ENCODE assay signal across 24 cellular contexts in genomic region chr1:166511754-166512153, GRCh38.
DNase-seq lines count a peak whose midpoint lies in the region; ATAC-seq, FAIRE-seq and TF ChIP-seq lines count a peak whose summit lies in the region.
"Had no signal": no experiment of that assay in that cellular context is flagged by ENCODE, and none has a peak within 500 bp of the region (broad histone marks: within the 10 kb centered on the region; RNA-seq: fewer than 3 reads in every experiment).

No MANE protein-coding gene starts in this region.

- intact Hi-C loops in K562 (cut with micrococcal nuclease): no loop called here
- intact Hi-C loops in Caco-2 (cut with micrococcal nuclease; ENCODE audit: unreplicated experiment): no loop called here

- POLR2A ChIA-PET in K562 (lab: Yijun Ruan, JAX) (no interaction called here), Caco-2 (lab: Charles Lee) (no interaction called here)

- H4K20me1 ChIP-seq in K562 (replicated peaks; ENCODE audit: control insufficient read depth, insufficient read depth, low read length): no peaks in the 10 kb centered on the region

- WGBS in K562 (ENCODE audit: insufficient coverage, low coverage, missing lambda C conversion rate): 16% methylated on average over 2 of the region's 2 CpGs

- H3K4me3 ChIP-seq in K562 (no peak overlapping the region), Caco-2 (ENCODE audit: low read depth, low read length) (no peak overlapping the region)
- H3K4me3 ChIP-seq: gastrocnemius medialis, PC-9, transverse colon had no signal

- H3K36me3 ChIP-seq in K562 (ENCODE audit: control insufficient read depth, insufficient read depth, low read length): no peaks in the 10 kb centered on the region
- H3K36me3 ChIP-seq in Caco-2 (ENCODE audit: control insufficient read depth, insufficient read depth, low read length): no peaks in the 10 kb centered on the region
- H3K36me3 ChIP-seq: gastrocnemius medialis, transverse colon had no signal

- no peaks in the 10 kb centered on the region for H3K4me1 ChIP-seq in K562 (replicated peaks in 1 of 2; ENCODE audit: control insufficient read depth in 2 of 2, insufficient read depth in 2 of 2, low read length in 2 of 2)
- H3K4me1 ChIP-seq in Caco-2: no peaks in the 10 kb centered on the region
- H3K4me1 ChIP-seq: gastrocnemius medialis, parathyroid adenoma, transverse colon had no signal

- in situ Hi-C loops in K562 (cut with MboI): no loop called here

- peaks cover 5% of the 10 kb centered on the region; the same call in 1 of the 2 replicates for H3K9me3 ChIP-seq in K562 (replicated peaks; ENCODE audit: control insufficient read depth, insufficient read depth, low read depth, low read length)
- H3K9me3 ChIP-seq in Caco-2: no peaks in the 10 kb centered on the region
- H3K9me3 ChIP-seq: gastrocnemius medialis had no signal

- no peaks in the 10 kb centered on the region for H3K79me2 ChIP-seq in K562 (ENCODE audit: control insufficient read depth, insufficient read depth, low read length)
- H3K79me2 ChIP-seq: parathyroid adenoma had no signal

- CTCF ChIA-PET in K562 (lab: Yijun Ruan, JAX; ENCODE audit: low intra/inter-chr PET ratio): no interaction called here
- CTCF ChIA-PET in Caco-2 (lab: Charles Lee): no interaction called here

- H2AFZ ChIP-seq in K562 (ENCODE audit: low read depth, low read length): no peak overlapping the region
- H2AFZ ChIP-seq: parathyroid adenoma, PC-9 had no signal

- DNase-seq in LHCN-M2 (ENCODE audit: low read depth): peak; percentile 1
- peak; percentile 31 for DNase-seq in OCI-M1 (lab: John Stamatoyannopoulos, UW)
- DNase-seq in K562 (ENCODE audit: extremely low read depth in 1 of 4, low spot score in 3 of 4): no peak
- no peak for DNase-seq in stimulated activated effector memory CD8-positive, alpha-beta T cell treated with anti-CD3 and anti-CD28 coated beads, Interleukin-12 subunit alpha, Interleukin-12 subunit beta, amount 100 ng/mL, for 72 hours (ENCODE audit: low spot score in 2 of 2)
- no peak for DNase-seq in NCI-H187 treated with DMSO at 0.1 percent for 48 hours (lab: John Stamatoyannopoulos, UW)
- DNase-seq in NCI-H524 (lab: John Stamatoyannopoulos, UW): no peak
- no peak for DNase-seq in Caco-2
- DNase-seq: activated CD4-positive, alpha-beta T cell treated with anti-CD3 and anti-CD28 coated beads for 36 hours; activated naive CD8-positive, alpha-beta T cell treated with anti-CD3 and anti-CD28 coated beads, Interleukin-2, amount 50 U/mL, for 24 hours; COR-L47; gastrocnemius medialis; kidney glomerular epithelial cell; MM.1S; NCI-H2029; NCI-H510A; PC-9; stimulated activated CD4-positive, alpha-beta T cell treated with anti-CD3 and anti-CD28 coated beads, Interleukin-2, amount 100 ng/mL, for 24 hours; transverse colon had no signal

- TF ChIP-seq CTCF in K562 (IDR thresholded peaks at IDR 0.05 in 2 of 3, conservative IDR thresholded peaks at IDR 0.05 in 1 of 3; ENCODE audit: insufficient read depth in 2 of 3, low read depth in 1 of 3, low read length in 3 of 3) (no peak), Caco-2 (IDR thresholded peaks at IDR 0.05; ENCODE audit: insufficient read depth in 1 of 2, low read depth in 1 of 2, low read length in 1 of 2, severe bottlenecking in 1 of 2, unreplicated experiment in 1 of 2) (no peak)

- no peaks in the 10 kb centered on the region for H3K9me3 Mint-ChIP-seq in stimulated activated effector memory CD8-positive, alpha-beta T cell treated with anti-CD3 and anti-CD28 coated beads, Interleukin-12 subunit alpha, Interleukin-12 subunit beta, amount 100 ng/mL, for 72 hours
- H3K9me3 Mint-ChIP-seq in Caco-2 (ENCODE audit: unreplicated experiment): no peaks in the 10 kb centered on the region
- H3K9me3 Mint-ChIP-seq: activated naive CD8-positive, alpha-beta T cell treated with anti-CD3 and anti-CD28 coated beads, Interleukin-2, amount 50 U/mL, for 24 hours; activated T-helper 2 cell treated with anti-CD3 and anti-CD28 coated beads, Interferon-gamma antibody, Interleukin-2, Interleukin-4, amounts not matched to agents 10 μg/mL and 5 μg/mL and 100 μg/mL, durations not matched to agents 14 hours and 24 hours and 36 hours had no signal

- no peak overlapping the region for H3K9ac ChIP-seq in K562 (ENCODE audit: insufficient read depth in 1 of 2, low read depth in 2 of 2, low read length in 2 of 2)
- H3K9ac ChIP-seq: parathyroid adenoma had no signal

- ATAC-seq in K562: no peak
- ATAC-seq in stimulated activated effector memory CD8-positive, alpha-beta T cell treated with anti-CD3 and anti-CD28 coated beads, Interleukin-12 subunit alpha, Interleukin-12 subunit beta, amount 100 ng/mL, for 72 hours: peak; percentile 37
- ATAC-seq: activated CD4-positive, alpha-beta T cell treated with anti-CD3 and anti-CD28 coated beads for 36 hours; activated naive CD8-positive, alpha-beta T cell treated with anti-CD3 and anti-CD28 coated beads, Interleukin-2, amount 50 U/mL, for 24 hours; gastrocnemius medialis; SK-N-SH treated with all-trans-retinoic acid at 6 μM for 48 hours had no signal

- no peak overlapping the region for H3K4me3 Mint-ChIP-seq in stimulated activated effector memory CD8-positive, alpha-beta T cell treated with anti-CD3 and anti-CD28 coated beads, Interleukin-12 subunit alpha, Interleukin-12 subunit beta, amount 100 ng/mL, for 72 hours
- H3K4me3 Mint-ChIP-seq in Caco-2 (ENCODE audit: unreplicated experiment): no peak overlapping the region
- H3K4me3 Mint-ChIP-seq: activated CD4-positive, alpha-beta T cell treated with anti-CD3 and anti-CD28 coated beads for 36 hours; activated naive CD8-positive, alpha-beta T cell treated with anti-CD3 and anti-CD28 coated beads, Interleukin-2, amount 50 U/mL, for 24 hours; dendritic cell treated with granulocyte-macrophage colony-stimulating factor and Interleukin-4, amounts not matched to agents 40 ng/mL and 50 ng/mL, for 4 days; natural killer cell treated with Interleukin-12 subunit alpha and Interleukin-12 subunit beta and Interleukin-15 and Interleukin-18, amount 100 ng/mL, for 72 hours; stimulated activated naive CD8-positive, alpha-beta T cell treated with anti-CD3 and anti-CD28 coated beads, Interleukin-15, Interleukin-2, amounts not matched to agents 100 ng/mL and 50 ng/mL, for 24 hours had no signal

- BruUV-seq in K562 (replicated peaks; lab: Mats Ljungman, UMichigan) (no TSS peak), Caco-2 (replicated peaks; lab: Mats Ljungman, UMichigan) (no TSS peak)

- no peak for TF ChIP-seq RAD21 in K562 (CRISPR knock-in tag; conservative IDR thresholded peaks at IDR 0.05 in 1 of 2, IDR thresholded peaks at IDR 0.05 in 1 of 2)

- H3K27me3 ChIP-seq in K562 (ENCODE audit: control insufficient read depth in 2 of 2, insufficient read depth in 2 of 2, low read length in 2 of 2): no peaks in the 10 kb centered on the region
- H3K27me3 ChIP-seq in Caco-2 (replicated peaks; ENCODE audit: control insufficient read depth, insufficient read depth, low read length): no peaks in the 10 kb centered on the region
- H3K27me3 ChIP-seq: transverse colon had no signal

- no peak for TF ChIP-seq EP300 in K562 (IDR thresholded peaks at IDR 0.05; ENCODE audit: low read length)

- no peak for TF ChIP-seq POLR2A in K562 (conservative IDR thresholded peaks at IDR 0.05)

- H3K36me3 Mint-ChIP-seq in stimulated activated effector memory CD8-positive, alpha-beta T cell treated with anti-CD3 and anti-CD28 coated beads, Interleukin-12 subunit alpha, Interleukin-12 subunit beta, amount 100 ng/mL, for 72 hours: no peaks in the 10 kb centered on the region
- H3K36me3 Mint-ChIP-seq in Caco-2 (ENCODE audit: insufficient read depth, unreplicated experiment): no peaks in the 10 kb centered on the region

- no peaks in the 10 kb centered on the region for H3K9me1 ChIP-seq in K562 (ENCODE audit: control insufficient read depth, insufficient read depth, low read length)

- no peak overlapping the region for H3K4me2 ChIP-seq in K562 (ENCODE audit: insufficient read depth, low read length)
- H3K4me2 ChIP-seq: PC-9 had no signal

- no peaks in the 10 kb centered on the region for H3K27me3 Mint-ChIP-seq in Caco-2 (ENCODE audit: insufficient read depth, unreplicated experiment)
- H3K27me3 Mint-ChIP-seq: dendritic cell treated with granulocyte-macrophage colony-stimulating factor and Interleukin-4, amounts not matched to agents 40 ng/mL and 50 ng/mL, for 4 days had no signal

- H3K27ac ChIP-seq in K562 (ENCODE audit: extremely low read depth, low read depth, low read length): no peak overlapping the region
- H3K27ac ChIP-seq: gastrocnemius medialis, parathyroid adenoma, PC-9, transverse colon had no signal

- no peak for FAIRE-seq in K562 (lab: Jason Lieb, UNC)

- H3K4me1 Mint-ChIP-seq in stimulated activated effector memory CD8-positive, alpha-beta T cell treated with anti-CD3 and anti-CD28 coated beads, Interleukin-12 subunit alpha, Interleukin-12 subunit beta, amount 100 ng/mL, for 72 hours: no peaks in the 10 kb centered on the region
- H3K4me1 Mint-ChIP-seq in Caco-2 (ENCODE audit: low read depth, unreplicated experiment): no peaks in the 10 kb centered on the region
- H3K4me1 Mint-ChIP-seq: activated CD4-positive, alpha-beta T cell treated with anti-CD3 and anti-CD28 coated beads for 36 hours; activated naive CD8-positive, alpha-beta T cell treated with anti-CD3 and anti-CD28 coated beads, Interleukin-2, amount 50 U/mL, for 24 hours had no signal

- no peak overlapping the region for H3K27ac Mint-ChIP-seq in stimulated activated effector memory CD8-positive, alpha-beta T cell treated with anti-CD3 and anti-CD28 coated beads, Interleukin-12 subunit alpha, Interleukin-12 subunit beta, amount 100 ng/mL, for 72 hours
- no peak overlapping the region for H3K27ac Mint-ChIP-seq in Caco-2 (ENCODE audit: unreplicated experiment)
- H3K27ac Mint-ChIP-seq: activated CD4-positive, alpha-beta T cell treated with anti-CD3 and anti-CD28 coated beads for 36 hours; activated naive CD8-positive, alpha-beta T cell treated with anti-CD3 and anti-CD28 coated beads, Interleukin-2, amount 50 U/mL, for 24 hours; activated T-helper 2 cell treated with anti-CD3 and anti-CD28 coated beads, Interferon-gamma antibody, Interleukin-2, Interleukin-4, amounts not matched to agents 10 μg/mL and 5 μg/mL and 100 μg/mL, durations not matched to agents 14 hours and 24 hours and 36 hours; dendritic cell treated with granulocyte-macrophage colony-stimulating factor and Interleukin-4, amounts not matched to agents 40 ng/mL and 50 ng/mL, for 4 days; natural killer cell treated with Interleukin-12 subunit alpha and Interleukin-12 subunit beta and Interleukin-15 and Interleukin-18, amount 100 ng/mL, for 72 hours; stimulated activated naive CD8-positive, alpha-beta T cell treated with anti-CD3 and anti-CD28 coated beads, Interleukin-15, Interleukin-2, amounts not matched to agents 100 ng/mL and 50 ng/mL, for 24 hours had no signal

TF ChIP-seq in K562, 482 proteins besides CTCF, POLR2A, EP300 and RAD21:
- TF ChIP-seq HDAC6 (IDR thresholded peaks at IDR 0.05; ENCODE audit: low read depth, low read length): no peak
- 0 out of 2 replicates have a peak, but pooled peaks have one; percentile 15 for TF ChIP-seq MAFK (IDR thresholded peaks at IDR 0.05; ENCODE audit: low read length)

Comparison
In these comparisons a context has a peak if more than half of its experiments do, and no peak if none do; other contexts are left out.
1. DNase-seq: peak in LHCN-M2 (single experiment) and OCI-M1 (single experiment); none in K562 (0 of 4), stimulated activated effector memory CD8-positive, alpha-beta T cell treated with anti-CD3 and anti-CD28 coated beads, Interleukin-12 subunit alpha, Interleukin-12 subunit beta, amount 100 ng/mL, for 72 hours (0 of 2), NCI-H187 treated with DMSO at 0.1 percent for 48 hours (single experiment), NCI-H524 (0 of 2) and Caco-2 (0 of 2).